In the genomic region with DNA sequence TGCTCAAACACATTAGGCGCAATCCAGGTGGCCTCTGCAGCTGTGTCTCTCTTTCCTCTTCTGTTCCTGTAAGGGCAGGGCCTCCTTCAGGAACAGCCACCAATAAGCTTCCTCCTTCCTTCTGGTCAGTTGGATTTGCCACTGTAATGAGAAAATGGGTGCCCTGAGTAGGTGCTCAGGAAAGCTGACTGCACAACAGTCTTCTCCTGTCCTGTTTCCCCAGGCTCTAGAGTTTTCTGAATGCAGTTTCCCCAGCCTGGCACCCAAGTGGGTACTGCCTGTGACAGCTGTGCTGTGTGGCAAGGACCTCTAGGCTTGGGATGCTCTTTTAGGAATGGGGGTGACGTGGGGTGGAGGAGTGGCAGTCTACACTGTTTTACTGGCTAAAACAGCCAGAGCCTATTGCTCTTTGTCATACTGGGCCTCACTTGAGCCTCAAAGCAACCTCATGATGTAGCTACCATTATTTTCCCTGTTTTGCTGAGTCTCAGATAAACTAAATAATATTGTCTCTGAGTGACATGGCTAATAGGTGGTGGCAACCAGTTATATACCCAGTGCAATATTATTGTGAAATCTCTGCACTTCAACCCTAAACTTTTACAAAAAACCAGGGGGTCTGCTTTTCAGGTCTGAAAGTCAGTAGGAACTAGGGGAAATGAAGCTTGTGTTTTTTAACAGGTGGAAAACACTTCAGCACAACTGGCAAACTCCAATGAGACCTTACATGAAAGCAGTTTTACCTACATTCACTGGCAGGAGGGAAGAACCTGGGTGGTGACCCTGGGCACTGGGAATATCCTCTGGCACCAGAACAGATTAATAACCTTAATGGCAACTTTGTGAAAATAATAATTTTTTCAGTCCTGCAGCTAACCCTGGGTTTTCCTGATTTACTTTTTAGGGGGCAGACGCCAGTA, we compare ENCODE assay signal across 8 cellular contexts. TPM values are rescaled to one million over a fixed set of nuclear protein-coding genes. Genes with fewer than 3 reads are reported as not detected.
DNase-seq lines count a peak whose midpoint lies in the region; ATAC-seq and TF ChIP-seq lines count a peak whose summit lies in the region.

No MANE protein-coding gene starts in this region.

- no peaks in the 10 kb centered on the region for H3K9me3 Mint-ChIP-seq in activated T-cell treated with anti-CD3 and anti-CD28 coated beads, Interleukin-2, amount 50 U/mL, for 4 hours

- H3K9me3 ChIP-seq in Peyer's patch (no peaks in the 10 kb centered on the region), osteoblast (ENCODE audit: low read depth, low read length) (no peaks in the 10 kb centered on the region)

- H3K36me3 Mint-ChIP-seq in activated T-cell treated with anti-CD3 and anti-CD28 coated beads, Interleukin-2, amount 50 U/mL, for 4 hours (ENCODE audit: insufficient read depth), result no peaks in the 10 kb centered on the region

- H3K4me3 Mint-ChIP-seq in activated T-cell treated with anti-CD3 and anti-CD28 coated beads, Interleukin-2, amount 50 U/mL, for 4 hours, result no peak overlapping the region

- TF ChIP-seq CTCF in Peyer's patch (IDR thresholded peaks at IDR 0.05) (no peak), epithelial cell of proximal tubule (conservative IDR thresholded peaks at IDR 0.05; ENCODE audit: low read depth, low read length) (no peak), osteoblast (IDR thresholded peaks at IDR 0.05; ENCODE audit: extremely low read depth, low read depth, low read length) (no peak)

- no peaks in the 10 kb centered on the region for H3K79me2 ChIP-seq in osteoblast (ENCODE audit: insufficient read depth, low read length)

- DNase-seq in COLO668 (lab: John Stamatoyannopoulos, UW; ENCODE audit: unreplicated experiment) (peak; percentile 11), Peyer's patch (no peak), epithelial cell of proximal tubule (ENCODE audit: low read depth) (no peak), osteoblast (ENCODE audit: insufficient read length, low spot score, missing footprints) (no peak), OCI-M2 (lab: John Stamatoyannopoulos, UW; ENCODE audit: unreplicated experiment) (no peak), occipital lobe (lab: John Stamatoyannopoulos, UW) (no peak)
- no peak for DNase-seq in activated T-cell treated with anti-CD3 and anti-CD28 coated beads, Interleukin-2, amount 50 U/mL, for 4 hours

- H3K27ac ChIP-seq in Peyer's patch, result peak overlapping the region in 3 of 4 donors; percentile 77 to 93 (median 89)
- peak overlapping the region; percentile 88 for H3K27ac ChIP-seq in osteoblast (ENCODE audit: low read depth, low read length)

- peak overlapping the region in 3 of 4 donors; percentile 43 to 62 (median 57) for H3K4me3 ChIP-seq in Peyer's patch
- peak overlapping the region; percentile 65 for H3K4me3 ChIP-seq in epithelial cell of proximal tubule (ENCODE audit: low read depth, low read length)
- peak overlapping the region; percentile 71 for H3K4me3 ChIP-seq in osteoblast (ENCODE audit: insufficient read depth, low read length)

- H3K27me3 ChIP-seq in Peyer's patch (no peaks in the 10 kb centered on the region), osteoblast (ENCODE audit: insufficient read depth, low read length) (no peaks in the 10 kb centered on the region)

- TF ChIP-seq POLR2A in Peyer's patch (IDR thresholded peaks at IDR 0.05), result no peak

- peaks cover 10% of the 10 kb centered on the region for H3K4me1 Mint-ChIP-seq in activated T-cell treated with anti-CD3 and anti-CD28 coated beads, Interleukin-2, amount 50 U/mL, for 4 hours (ENCODE audit: low read depth)

- H4K20me1 ChIP-seq in osteoblast (ENCODE audit: insufficient read depth, low read length), result no peaks in the 10 kb centered on the region

- peak overlapping the region; percentile 96 for H3K4me2 ChIP-seq in osteoblast (ENCODE audit: insufficient read depth, low read length)

- H3K4me1 ChIP-seq in Peyer's patch (peaks cover 0 to 15% (median 1%) of the 10 kb centered on the region in 4 donors), osteoblast (ENCODE audit: insufficient read depth, low read length) (peaks cover 22% of the 10 kb centered on the region)

- peaks cover 49% of the 10 kb centered on the region for H3K27me3 Mint-ChIP-seq in activated T-cell treated with anti-CD3 and anti-CD28 coated beads, Interleukin-2, amount 50 U/mL, for 4 hours (ENCODE audit: low read depth)

- ATAC-seq in HG02642 (IDR thresholded peaks at IDR 0.05; ENCODE audit: poor library complexity, unreplicated experiment), result no peak
- no peak for ATAC-seq in activated T-cell treated with anti-CD3 and anti-CD28 coated beads, Interleukin-2, amount 50 U/mL, for 4 hours

- no peaks in the 10 kb centered on the region for H3K36me3 ChIP-seq in Peyer's patch
- H3K36me3 ChIP-seq in osteoblast (ENCODE audit: insufficient read depth, low read length), result no peaks in the 10 kb centered on the region

- peak overlapping the region; percentile 77 for H2AFZ ChIP-seq in osteoblast (ENCODE audit: low read length)

RNA-seq across cellular contexts. Expression of a gene that starts 1.1 kb away (rescaled TPM):
- total RNA-seq in Peyer's patch (10 to 100 TPM in 2 of 4 donors, 1 to 10 TPM in 2; 8.0 to 27.2 (median 9.9) TPM), epithelial cell of proximal tubule (17.7 and 18.6 TPM in 2 replicates), osteoblast (0.59 and 1.1 TPM in 2 replicates), occipital lobe (4.4 TPM)
- under 1 TPM in 2 of 3 donors, not detected in 1; 0.37 to 0.68 TPM for total RNA-seq in activated T-cell treated with anti-CD3 and anti-CD28 coated beads, Interleukin-2, amount 50 U/mL, for 4 hours

RNA-seq across cellular contexts. Expression of a gene that starts 59.4 kb away (rescaled TPM):
- 1 to 10 TPM; 1.5 to 3.3 (median 2.2) TPM for total RNA-seq in Peyer's patch
- total RNA-seq in epithelial cell of proximal tubule, result 4.8 and 6.6 TPM in 2 replicates
- 0.36 TPM in 1 of 2 replicates, not detected in the other for total RNA-seq in osteoblast
- under 1 TPM in 1 of 3 donors, not detected in 2; 0.40 TPM for total RNA-seq in activated T-cell treated with anti-CD3 and anti-CD28 coated beads, Interleukin-2, amount 50 U/mL, for 4 hours
- 1.2 TPM for total RNA-seq in occipital lobe
